ENCODE assay signal across 8 cellular contexts in the genomic region with DNA sequence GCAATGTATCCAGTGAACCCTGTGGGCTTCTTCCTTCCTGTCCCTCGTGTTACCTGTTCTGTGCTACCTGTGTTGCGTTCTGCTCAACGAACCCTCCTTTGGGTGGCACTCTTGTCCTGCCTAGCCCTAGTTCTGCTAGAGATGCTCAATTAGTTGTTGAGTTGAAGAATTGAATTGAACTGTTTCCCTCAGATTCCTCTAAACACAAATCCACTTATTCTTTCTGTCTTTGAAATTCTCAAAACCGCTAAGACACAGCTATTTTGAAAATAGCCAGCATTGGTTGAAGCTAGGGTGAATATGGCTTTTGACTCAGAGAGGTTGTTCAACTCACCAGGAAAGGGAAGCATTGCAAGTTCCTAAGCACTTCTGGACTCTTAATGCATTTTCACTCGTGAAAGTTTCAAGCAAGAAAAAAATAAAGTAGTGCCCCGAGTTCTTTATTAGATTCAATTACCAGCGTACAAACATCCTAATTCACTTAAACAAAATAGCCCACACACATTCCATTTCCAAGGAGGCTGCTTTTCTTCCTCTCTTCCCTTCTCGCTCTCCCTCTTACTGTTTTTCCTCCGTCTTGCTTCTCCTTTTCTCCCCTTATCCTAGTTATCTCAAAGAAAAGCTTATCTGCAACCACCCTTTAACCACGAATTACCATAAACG. TPM values are rescaled to one million over a fixed set of nuclear protein-coding genes. Genes with fewer than 3 reads are reported as not detected.
A peak's percentile ranks its signal among the peaks of the same experiment; 100 is the strongest.
DNase-seq lines count a peak whose midpoint lies in the region; ATAC-seq and TF ChIP-seq lines count a peak whose summit lies in the region.

No MANE protein-coding gene starts in this region.

- intact Hi-C loops in activated T-helper 2 cell treated with anti-CD3 and anti-CD28 coated beads, Interferon-gamma antibody, Interleukin-2, Interleukin-4, amounts not matched to agents 10 μg/mL and 5 μg/mL and 100 μg/mL, durations not matched to agents 14 hours and 24 hours and 36 hours (cut with micrococcal nuclease), result loop anchor here (1.0 to 5.0 kb wide), 6 partner anchors 11 to 130 kb away; no protein-coding TSS in a partner anchor

- peaks cover 59% of the 10 kb centered on the region for H3K27me3 Mint-ChIP-seq in activated T-helper 2 cell treated with anti-CD3 and anti-CD28 coated beads, Interferon-gamma antibody, Interleukin-2, Interleukin-4, amounts not matched to agents 10 μg/mL and 5 μg/mL and 100 μg/mL, durations not matched to agents 14 hours and 24 hours and 36 hours (ENCODE audit: low read depth)

- no peak overlapping the region for H3K27ac Mint-ChIP-seq in activated T-helper 2 cell treated with anti-CD3 and anti-CD28 coated beads, Interferon-gamma antibody, Interleukin-2, Interleukin-4, amounts not matched to agents 10 μg/mL and 5 μg/mL and 100 μg/mL, durations not matched to agents 14 hours and 24 hours and 36 hours

- H3K4me1 Mint-ChIP-seq in activated T-helper 2 cell treated with anti-CD3 and anti-CD28 coated beads, Interferon-gamma antibody, Interleukin-2, Interleukin-4, amounts not matched to agents 10 μg/mL and 5 μg/mL and 100 μg/mL, durations not matched to agents 14 hours and 24 hours and 36 hours (ENCODE audit: low read depth), result peaks cover 23% of the 10 kb centered on the region

- peaks cover 5% of the 10 kb centered on the region for H3K36me3 Mint-ChIP-seq in activated T-helper 2 cell treated with anti-CD3 and anti-CD28 coated beads, Interferon-gamma antibody, Interleukin-2, Interleukin-4, amounts not matched to agents 10 μg/mL and 5 μg/mL and 100 μg/mL, durations not matched to agents 14 hours and 24 hours and 36 hours (ENCODE audit: low read depth)

- H3K36me3 ChIP-seq in KOPT-K1 (ENCODE audit: insufficient read depth, low read length) (no peaks in the 10 kb centered on the region), right atrium auricular region (no peaks in the 10 kb centered on the region)

- TF ChIP-seq CTCF in right atrium auricular region (IDR thresholded peaks at IDR 0.05), result peak in 1 of 2 donors; percentile 53

- H3K4me3 ChIP-seq in right atrium auricular region (peak overlapping the region; percentile 62 to 74), skeletal muscle cell (ENCODE audit: low read depth, low read length) (peak overlapping the region; percentile 61)

- peaks cover 0 to 13% of the 10 kb centered on the region in 2 donors for H3K4me1 ChIP-seq in right atrium auricular region

- no peaks in the 10 kb centered on the region for H3K27me3 ChIP-seq in right atrium auricular region

- H3K4me3 Mint-ChIP-seq in activated T-helper 2 cell treated with anti-CD3 and anti-CD28 coated beads, Interferon-gamma antibody, Interleukin-2, Interleukin-4, amounts not matched to agents 10 μg/mL and 5 μg/mL and 100 μg/mL, durations not matched to agents 14 hours and 24 hours and 36 hours (ENCODE audit: low read depth), result peak overlapping the region; percentile 86

- ATAC-seq in HG03039 (IDR thresholded peaks at IDR 0.05; ENCODE audit: unreplicated experiment), result no peak

- peak; percentile 23 for DNase-seq in stimulated activated CD4-positive, alpha-beta T cell treated with anti-CD3 and anti-CD28 coated beads, Interleukin-15, amount 100 ng/mL, for 24 hours
- no peak for DNase-seq in stimulated activated CD4-positive, alpha-beta T cell treated with anti-CD3 and anti-CD28 coated beads, Interleukin-2, amount 100 ng/mL, for 48 hours
- no peak for DNase-seq in activated T-helper 2 cell treated with anti-CD3 and anti-CD28 coated beads, Interferon-gamma antibody, Interleukin-2, Interleukin-4, amounts not matched to agents 10 μg/mL and 5 μg/mL and 100 μg/mL, durations not matched to agents 14 hours and 24 hours and 36 hours (ENCODE audit: low spot score)
- no peak for DNase-seq in right atrium auricular region (ENCODE audit: low spot score)
- DNase-seq in skeletal muscle cell (ENCODE audit: low read depth), result no peak
- DNase-seq in GM19240 (ENCODE audit: insufficient read length, low spot score), result no peak

- H3K9me3 Mint-ChIP-seq in activated T-helper 2 cell treated with anti-CD3 and anti-CD28 coated beads, Interferon-gamma antibody, Interleukin-2, Interleukin-4, amounts not matched to agents 10 μg/mL and 5 μg/mL and 100 μg/mL, durations not matched to agents 14 hours and 24 hours and 36 hours, result no peaks in the 10 kb centered on the region

- H3K9me3 ChIP-seq in KOPT-K1 (ENCODE audit: insufficient read depth, low read length, poor library complexity, severe bottlenecking) (no peaks in the 10 kb centered on the region), right atrium auricular region (no peaks in the 10 kb centered on the region)

- H3K27ac ChIP-seq in KOPT-K1 (ENCODE audit: low read depth, low read length, poor library complexity, severe bottlenecking) (peak overlapping the region; percentile 78), right atrium auricular region (peak overlapping the region; percentile 85 to 94)

RNA-seq across cellular contexts. Expression of gene ITGA1, which starts 0.6 kb away (rescaled TPM):
- 0.59 and 0.76 TPM in 2 replicates for total RNA-seq in activated T-helper 2 cell treated with anti-CD3 and anti-CD28 coated beads, Interferon-gamma antibody, Interleukin-2, Interleukin-4, amounts not matched to agents 10 μg/mL and 5 μg/mL and 100 μg/mL, durations not matched to agents 14 hours and 24 hours and 36 hours
- 10 to 100 TPM; 13.2 to 26.8 TPM for total RNA-seq in right atrium auricular region

RNA-seq across cellular contexts. Expression of gene PELO, which starts 0.6 kb away (rescaled TPM):
- total RNA-seq in activated T-helper 2 cell treated with anti-CD3 and anti-CD28 coated beads, Interferon-gamma antibody, Interleukin-2, Interleukin-4, amounts not matched to agents 10 μg/mL and 5 μg/mL and 100 μg/mL, durations not matched to agents 14 hours and 24 hours and 36 hours, result 14.4 and 17.1 TPM in 2 replicates
- 10 to 100 TPM in 1 of 2 donors, 1 to 10 TPM in 1; 8.5 to 11.8 TPM for total RNA-seq in right atrium auricular region
